In genomic region chr1:90824551-90824950, GRCh38 we compare ENCODE assay signal across 34 cellular contexts.
"Had no signal": no experiment of that assay in that cellular context is flagged by ENCODE, and none has a peak within 500 bp of the region (broad histone marks: within the 10 kb centered on the region; RNA-seq: fewer than 3 reads in every experiment).

No MANE protein-coding gene starts in this region.

- FAIRE-seq: astrocyte, bronchial epithelial cell had no signal

- H3K27ac ChIP-seq: adrenal gland, ascending aorta, body of pancreas, brain microvascular endothelial cell, breast epithelium, cardiac muscle cell had no signal

- H3K4me3 ChIP-seq: adrenal gland, ascending aorta, body of pancreas, breast epithelium, cardiac muscle cell had no signal

- ATAC-seq: activated naive CD4-positive, alpha-beta T cell treated with anti-CD3 and anti-CD28 coated beads, Interleukin-2, amount 50 U/mL, for 72 hours; activated naive CD8-positive, alpha-beta T cell treated with anti-CD3 and anti-CD28 coated beads, Interleukin-2, amount 50 U/mL, for 24 hours; activated T-cell treated with anti-CD3 and anti-CD28 coated beads, Interleukin-2, amount 50 U/mL, for 4 hours; activated T-cell treated with anti-CD3 and anti-CD28 coated beads, Interleukin-2, amount 50 U/mL, for 72 hours; activated T-helper 17 cell treated with anti-CD3 and anti-CD28 coated beads, Interleukin-2, amount 50 U/mL, for 72 hours; body of pancreas had no signal

- DNase-seq: activated effector memory CD4-positive, alpha-beta T cell treated with anti-CD3 and anti-CD28 coated beads, Interleukin-2, amount 50 U/mL, for 16 hours; activated effector memory CD4-positive, alpha-beta T cell treated with Interleukin-2 at 50 U/mL for 16 hours; activated gamma-delta T cell; activated gamma-delta T cell treated with Interleukin-2 at 50 U/mL for 16 hours; activated naive CD4-positive, alpha-beta T cell; activated naive CD4-positive, alpha-beta T cell treated with anti-CD3 and anti-CD28 coated beads for 36 hours; activated naive CD4-positive, alpha-beta T cell treated with anti-CD3 and anti-CD28 coated beads, Interleukin-2, amount 10 ng/mL, durations not matched to agents 7 days and 5 days; activated naive CD4-positive, alpha-beta T cell treated with anti-CD3 and anti-CD28 coated beads, Interleukin-2, amount 50 U/mL, for 16 hours; activated naive CD4-positive, alpha-beta T cell treated with Interleukin-2 at 50 U/mL for 16 hours; activated naive CD8-positive, alpha-beta T cell treated with anti-CD3 and anti-CD28 coated beads for 36 hours; activated naive CD8-positive, alpha-beta T cell treated with anti-CD3 and anti-CD28 coated beads, Interleukin-2, amount 10 ng/mL, durations not matched to agents 7 days and 5 days; activated naive CD8-positive, alpha-beta T cell treated with anti-CD3 and anti-CD28 coated beads, Interleukin-2, amount 50 U/mL, for 24 hours; activated T-cell treated with anti-CD3 and anti-CD28 coated beads, Interleukin-2, amount 50 U/mL, for 1 hour; activated T-cell treated with anti-CD3 and anti-CD28 coated beads, Interleukin-2, amount 50 U/mL, for 24 hours; activated T-cell treated with anti-CD3 and anti-CD28 coated beads, Interleukin-2, amount 50 U/mL, for 4 hours; activated T-cell treated with anti-CD3 and anti-CD28 coated beads, Interleukin-2, amount 50 U/mL, for 48 hours; activated T-cell treated with anti-CD3 and anti-CD28 coated beads, Interleukin-2, amount 50 U/mL, for 72 hours; adrenal gland; amniotic stem cell; amygdala; anterior cingulate cortex; aorta; body of pancreas; brain microvascular endothelial cell; caudate nucleus; central memory CD4-positive, alpha-beta T cell; cerebellar nuclear complex had no signal

- H3K36me3 ChIP-seq: adrenal gland, ascending aorta, brain microvascular endothelial cell, breast epithelium, cardiac muscle cell had no signal

- H3K27me3 ChIP-seq: adrenal gland, ascending aorta, body of pancreas, brain microvascular endothelial cell, breast epithelium had no signal

- H3K4me1 ChIP-seq: adrenal gland, ascending aorta, body of pancreas, breast epithelium had no signal

- H3K9me3 ChIP-seq: adrenal gland, ascending aorta, body of pancreas, breast epithelium had no signal
